ENCODE assay signal across 8 cellular contexts in the genomic region with DNA sequence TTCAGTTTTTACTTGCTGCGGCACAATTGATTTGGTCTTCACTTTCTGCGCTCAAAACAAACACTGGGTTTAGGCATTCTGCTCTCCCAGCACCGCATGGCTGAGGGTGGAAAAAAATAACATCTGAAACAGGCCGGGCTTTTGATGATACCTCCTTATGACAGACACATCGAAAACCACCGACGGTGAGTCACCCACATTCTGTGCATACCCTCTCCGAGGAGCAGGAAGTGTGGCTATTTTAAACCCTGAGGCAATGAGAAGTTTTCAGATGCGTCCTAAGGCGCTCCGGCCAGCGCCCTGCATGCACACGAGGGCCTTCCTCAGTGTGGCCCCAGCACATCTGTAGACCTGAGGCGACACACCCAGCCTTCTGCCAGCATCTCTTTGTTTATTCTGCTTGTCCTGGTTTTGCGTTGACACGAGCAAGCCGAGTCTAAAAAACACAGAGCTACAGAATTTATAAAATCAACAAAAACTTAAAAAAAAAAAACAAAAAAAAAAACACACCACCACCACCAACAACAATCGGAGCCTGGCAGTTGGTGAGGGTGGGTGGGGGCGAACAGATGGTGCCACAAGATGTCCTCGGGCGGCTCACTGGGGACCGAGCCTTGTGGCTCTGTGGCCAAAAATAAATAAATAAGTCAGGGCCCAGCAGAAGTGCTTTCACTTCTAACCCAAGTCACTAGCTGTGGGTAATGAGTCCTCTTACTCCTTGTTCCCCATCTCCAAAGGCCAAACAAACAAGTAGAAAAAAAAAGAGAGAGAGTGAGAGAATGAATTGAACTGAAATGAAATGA.
DNase-seq lines count a peak whose midpoint lies in the region; ATAC-seq and TF ChIP-seq lines count a peak whose summit lies in the region.

No MANE protein-coding gene starts in this region.

- H3K36me3 Mint-ChIP-seq in activated naive CD4-positive, alpha-beta T cell treated with anti-CD3 and anti-CD28 coated beads, Interleukin-2, amount 50 U/mL, for 72 hours, result peaks cover 6 to 19% of the 10 kb centered on the region in 2 donors

- H3K9me3 ChIP-seq in left ventricle myocardium inferior (replicated peaks), result no peaks in the 10 kb centered on the region

- H3K4me3 ChIP-seq in left ventricle myocardium inferior, result peak overlapping the region; percentile 1
- H3K4me3 ChIP-seq in skin epidermis, result no peak overlapping the region

- H3K27ac Mint-ChIP-seq in activated naive CD4-positive, alpha-beta T cell treated with anti-CD3 and anti-CD28 coated beads, Interleukin-2, amount 50 U/mL, for 72 hours, result peak overlapping the region; percentile 90 to 96

- no peak for TF ChIP-seq CTCF in GM20000 (IDR thresholded peaks at IDR 0.05; ENCODE audit: extremely low read depth, missing control alignments)
- no peak for TF ChIP-seq CTCF in left ventricle myocardium inferior (IDR thresholded peaks at IDR 0.05; ENCODE audit: borderline replicate concordance)

- intact Hi-C loops in left ventricle myocardium inferior (cut with micrococcal nuclease), result no loop called here

- H3K9me3 Mint-ChIP-seq in activated naive CD4-positive, alpha-beta T cell treated with anti-CD3 and anti-CD28 coated beads, Interleukin-2, amount 50 U/mL, for 72 hours, result peaks cover 3 to 6% of the 10 kb centered on the region in 2 donors

- no peaks in the 10 kb centered on the region for H3K36me3 ChIP-seq in left ventricle myocardium inferior

- peak; percentile 60 for ATAC-seq in HG03575 (IDR thresholded peaks at IDR 0.05; ENCODE audit: extremely low read depth, insufficient number of reproducible peaks, low FRiP score, unreplicated experiment)
- ATAC-seq in activated naive CD4-positive, alpha-beta T cell treated with anti-CD3 and anti-CD28 coated beads, Interleukin-2, amount 50 U/mL, for 72 hours, result peak; percentile 88 to 89

- H3K4me1 ChIP-seq in left ventricle myocardium inferior, result peaks cover 14% of the 10 kb centered on the region

- DNase-seq in COLO668 (lab: John Stamatoyannopoulos, UW; ENCODE audit: unreplicated experiment) (peak; percentile 79), GM20000 (ENCODE audit: low spot score) (peak; percentile 83), SKM-1 treated with dmso at 0.1 percent for 144 hours (lab: John Stamatoyannopoulos, UW; ENCODE audit: unreplicated experiment) (peak; percentile 98), left ventricle myocardium inferior (peak; percentile 43), D341Med (ENCODE audit: low spot score) (no peak)
- peak; percentile 78 to 89 for DNase-seq in activated naive CD4-positive, alpha-beta T cell treated with anti-CD3 and anti-CD28 coated beads, Interleukin-2, amount 50 U/mL, for 72 hours (ENCODE audit: low spot score in 2 of 2)

- peaks cover 13% of the 10 kb centered on the region for H3K27me3 ChIP-seq in left ventricle myocardium inferior (ENCODE audit: low read depth)

- H3K27ac ChIP-seq in left ventricle myocardium inferior (replicated peaks) (peak overlapping the region; percentile 59), skin epidermis (peak overlapping the region in 19 of 21 experiments; percentile 13 to 93 (median 68))
